In the genomic region with DNA sequence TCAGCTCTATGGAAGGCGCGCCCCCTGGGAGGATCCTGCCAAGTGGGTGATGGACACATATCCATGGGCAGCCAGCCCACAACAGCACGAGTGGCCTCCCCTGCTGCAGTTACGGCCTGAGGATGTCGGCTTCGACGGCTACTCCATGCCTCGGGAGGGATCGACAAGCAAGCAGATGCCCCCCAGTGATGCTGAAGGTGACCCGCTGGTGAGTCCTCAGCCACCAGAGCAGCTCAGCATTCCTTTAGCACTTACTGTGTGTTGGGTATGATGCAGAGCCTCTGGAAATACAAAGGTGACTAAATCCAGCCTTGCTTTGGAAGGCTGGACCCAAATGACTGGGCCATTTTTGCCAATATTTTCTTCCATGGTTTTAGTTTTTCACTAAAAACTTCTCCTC, we compare ENCODE assay signal across 22 cellular contexts. TPM values are rescaled to one million over a fixed set of nuclear protein-coding genes. Genes with fewer than 3 reads are reported as not detected.
"Had no signal": no experiment of that assay in that cellular context is flagged by ENCODE, and none has a peak within 500 bp of the region (broad histone marks: within the 10 kb centered on the region; RNA-seq: fewer than 3 reads in every experiment).

No MANE protein-coding gene starts in this region.

- H3K36me3 ChIP-seq: colonic mucosa had no signal

- H3K4me3 ChIP-seq: body of pancreas, colonic mucosa, esophagus muscularis mucosa, left ventricle myocardium inferior, mucosa of descending colon had no signal

- H3K36me3 Mint-ChIP-seq: activated naive CD4-positive, alpha-beta T cell treated with anti-CD3 and anti-CD28 coated beads, Interleukin-2, amount 50 U/mL, for 72 hours; naive thymus-derived CD4-positive, alpha-beta T cell had no signal

- DNase-seq: activated CD4-positive, alpha-beta T cell treated with anti-CD3 and anti-CD28 coated beads for 48 hours; activated CD8-positive, alpha-beta T cell treated with anti-CD3 and anti-CD28 coated beads for 36 hours; activated effector memory CD4-positive, alpha-beta T cell treated with anti-CD3 and anti-CD28 coated beads, Interleukin-2, amount 50 U/mL, for 16 hours; activated T-cell treated with anti-CD3 and anti-CD28 coated beads, Interleukin-2, amount 50 U/mL, for 4 hours; body of pancreas; caudate nucleus; colonic mucosa; effector CD4-positive, alpha-beta T cell; hippocampal formation; left ventricle myocardium inferior; mucosa of descending colon; naive thymus-derived CD4-positive, alpha-beta T cell; posterior cingulate gyrus; right cardiac atrium; small intestine had no signal

- H3K27ac Mint-ChIP-seq: activated CD8-positive, alpha-beta T cell treated with anti-CD3 and anti-CD28 coated beads for 36 hours; activated naive CD4-positive, alpha-beta T cell treated with anti-CD3 and anti-CD28 coated beads, Interleukin-2, amount 50 U/mL, for 72 hours; memory B cell; naive thymus-derived CD4-positive, alpha-beta T cell; T-helper 1 cell treated with Interleukin-12 subunit alpha and Interleukin-12 subunit beta and Interleukin-4 antibody, amounts not matched to agents 30 μg/mL and 1 μg/mL, for 36 hours; WTC11 had no signal

- H3K4me1 Mint-ChIP-seq: WTC11 had no signal

- H3K9me3 Mint-ChIP-seq: activated CD8-positive, alpha-beta T cell treated with anti-CD3 and anti-CD28 coated beads for 36 hours; activated naive CD4-positive, alpha-beta T cell treated with anti-CD3 and anti-CD28 coated beads, Interleukin-2, amount 50 U/mL, for 72 hours; activated T-cell treated with anti-CD3 and anti-CD28 coated beads, Interleukin-2, amount 50 U/mL, for 4 hours; memory B cell; T-helper 1 cell treated with Interleukin-12 subunit alpha and Interleukin-12 subunit beta and Interleukin-4 antibody, amounts not matched to agents 30 μg/mL and 1 μg/mL, for 36 hours; WTC11 had no signal

- H3K27ac ChIP-seq: body of pancreas, colonic mucosa, left ventricle myocardium inferior had no signal

- ATAC-seq: activated CD8-positive, alpha-beta T cell treated with anti-CD3 and anti-CD28 coated beads for 36 hours; activated naive CD4-positive, alpha-beta T cell treated with anti-CD3 and anti-CD28 coated beads, Interleukin-2, amount 50 U/mL, for 72 hours; activated T-cell treated with anti-CD3 and anti-CD28 coated beads, Interleukin-2, amount 50 U/mL, for 4 hours; body of pancreas; mucosa of descending colon; naive thymus-derived CD4-positive, alpha-beta T cell; right cardiac atrium; WTC11 had no signal

- H3K4me3 Mint-ChIP-seq: activated CD8-positive, alpha-beta T cell treated with anti-CD3 and anti-CD28 coated beads for 36 hours; activated T-cell treated with anti-CD3 and anti-CD28 coated beads, Interleukin-2, amount 50 U/mL, for 4 hours; memory B cell; naive thymus-derived CD4-positive, alpha-beta T cell; T-helper 1 cell treated with Interleukin-12 subunit alpha and Interleukin-12 subunit beta and Interleukin-4 antibody, amounts not matched to agents 30 μg/mL and 1 μg/mL, for 36 hours; WTC11 had no signal

- H3K27me3 ChIP-seq: body of pancreas, colonic mucosa, esophagus muscularis mucosa had no signal

- H3K9me3 ChIP-seq: body of pancreas, colonic mucosa, esophagus muscularis mucosa, left ventricle myocardium inferior, mucosa of descending colon had no signal

RNA-seq across cellular contexts. Expression of a gene that starts 45.7 kb away (rescaled TPM):
- total RNA-seq: activated CD8-positive, alpha-beta T cell treated with anti-CD3 and anti-CD28 coated beads for 36 hours; activated naive CD4-positive, alpha-beta T cell treated with anti-CD3 and anti-CD28 coated beads, Interleukin-2, amount 50 U/mL, for 72 hours; activated T-cell treated with anti-CD3 and anti-CD28 coated beads, Interleukin-2, amount 50 U/mL, for 4 hours; body of pancreas; colonic mucosa; esophagus muscularis mucosa; left ventricle myocardium inferior; mucosa of descending colon; naive thymus-derived CD4-positive, alpha-beta T cell; right cardiac atrium had no signal
- polyA plus RNA-seq: keratinocyte; naive thymus-derived CD4-positive, alpha-beta T cell; right cardiac atrium; small intestine; thymus had no signal
